Comparison of ENCODE assay signal across 15 cellular contexts in genomic region chr7:55369427-55369826, GRCh38. TPM values are rescaled to one million over a fixed set of nuclear protein-coding genes. Genes with fewer than 3 reads are reported as not detected.
DNase-seq lines count a peak whose midpoint lies in the region; TF ChIP-seq lines count a peak whose summit lies in the region.
"Had no signal": no experiment of that assay in that cellular context is flagged by ENCODE, and none has a peak within 500 bp of the region (broad histone marks: within the 10 kb centered on the region; RNA-seq: fewer than 3 reads in every experiment).

No MANE protein-coding gene starts in this region.

- WGBS in lower leg skin, 2 donors: 54 to 56% methylated on average over 3 of the region's 3 CpGs

- in situ Hi-C loops in brain microvascular endothelial cell (cut with HindIII; ENCODE audit: low pct_ligation_motif_present, low sequenced_read_pairs): no loop called here

- H3K27me3 ChIP-seq in brain microvascular endothelial cell (replicated peaks) (no peaks in the 10 kb centered on the region), BE2C (no peaks in the 10 kb centered on the region; the same call in 1 of the 2 replicates)

- H3K27ac ChIP-seq in brain microvascular endothelial cell: no peak overlapping the region
- H3K27ac ChIP-seq: prostate gland had no signal

- no peak overlapping the region for H3K4me3 ChIP-seq in AG10803 (ENCODE audit: low read length)
- H3K4me3 ChIP-seq in brain microvascular endothelial cell (ENCODE audit: low read depth, low read length): no peak overlapping the region
- H3K4me3 ChIP-seq in BE2C (ENCODE audit: low read depth, low read length): no peak overlapping the region
- H3K4me3 ChIP-seq in lower leg skin (ENCODE audit: low read depth, poor library complexity, severe bottlenecking): no peak overlapping the region
- H3K4me3 ChIP-seq: prostate gland had no signal

- no peaks in the 10 kb centered on the region for H3K9me3 Mint-ChIP-seq in activated naive CD4-positive, alpha-beta T cell treated with anti-CD3 and anti-CD28 coated beads, Interleukin-2, amount 10 ng/mL, durations not matched to agents 7 days and 5 days
- H3K9me3 Mint-ChIP-seq: activated naive CD8-positive, alpha-beta T cell treated with anti-CD3 and anti-CD28 coated beads, Interleukin-2, amount 50 U/mL, for 24 hours; CD4-positive, alpha-beta T cell had no signal

- H3K36me3 Mint-ChIP-seq in activated naive CD4-positive, alpha-beta T cell treated with anti-CD3 and anti-CD28 coated beads, Interleukin-2, amount 10 ng/mL, durations not matched to agents 7 days and 5 days: peaks cover 10% of the 10 kb centered on the region

- H3K4me1 ChIP-seq in BE2C: no peaks in the 10 kb centered on the region
- H3K4me1 ChIP-seq: prostate gland had no signal

- TF ChIP-seq CTCF in AG10803 (conservative IDR thresholded peaks at IDR 0.05; ENCODE audit: low read length): no peak
- no peak for TF ChIP-seq CTCF in brain microvascular endothelial cell (IDR thresholded peaks at IDR 0.05; ENCODE audit: low read depth, low read length, missing control alignments)
- TF ChIP-seq CTCF in BE2C (IDR thresholded peaks at IDR 0.05; ENCODE audit: low read depth, low read length): no peak
- no peak for TF ChIP-seq CTCF in lower leg skin (IDR thresholded peaks at IDR 0.05)

- peaks cover 29% of the 10 kb centered on the region for H3K4me1 Mint-ChIP-seq in activated naive CD4-positive, alpha-beta T cell treated with anti-CD3 and anti-CD28 coated beads, Interleukin-2, amount 10 ng/mL, durations not matched to agents 7 days and 5 days

- TF ChIP-seq POLR2A in lower leg skin (IDR thresholded peaks at IDR 0.05): no peak

- intact Hi-C loops in lower leg skin (cut with DNase I; ENCODE audit: low total_unique reads): no loop called here

- no peak overlapping the region for H3K4me3 Mint-ChIP-seq in activated naive CD4-positive, alpha-beta T cell treated with anti-CD3 and anti-CD28 coated beads, Interleukin-2, amount 10 ng/mL, durations not matched to agents 7 days and 5 days
- H3K4me3 Mint-ChIP-seq: activated naive CD8-positive, alpha-beta T cell treated with anti-CD3 and anti-CD28 coated beads, Interleukin-2, amount 50 U/mL, for 24 hours had no signal

- no peak overlapping the region for H3K27ac Mint-ChIP-seq in activated naive CD4-positive, alpha-beta T cell treated with anti-CD3 and anti-CD28 coated beads, Interleukin-2, amount 10 ng/mL, durations not matched to agents 7 days and 5 days

- peaks cover 5% of the 10 kb centered on the region for H3K27me3 Mint-ChIP-seq in activated naive CD4-positive, alpha-beta T cell treated with anti-CD3 and anti-CD28 coated beads, Interleukin-2, amount 10 ng/mL, durations not matched to agents 7 days and 5 days
- H3K27me3 Mint-ChIP-seq: CD4-positive, alpha-beta T cell had no signal

- DNase-seq in AG10803 (ENCODE audit: low read depth): peak; percentile 96
- peak; percentile 88 for DNase-seq in M059J (ENCODE audit: low read depth)
- peak; percentile 86 for DNase-seq in brain microvascular endothelial cell
- DNase-seq in kidney glomerular epithelial cell (lab: John Stamatoyannopoulos, UW): peak; percentile 21
- DNase-seq in BE2C: no peak
- DNase-seq in lower leg skin (ENCODE audit: low spot score in 2 of 2): no peak
- no peak for DNase-seq in COR-L47 (lab: John Stamatoyannopoulos, UW)
- DNase-seq in activated naive CD4-positive, alpha-beta T cell treated with anti-CD3 and anti-CD28 coated beads, Interleukin-2, amount 10 ng/mL, durations not matched to agents 7 days and 5 days: no peak
- DNase-seq: activated naive CD8-positive, alpha-beta T cell treated with anti-CD3 and anti-CD28 coated beads, Interleukin-2, amount 50 U/mL, for 24 hours; CD4-positive, alpha-beta T cell; NCI-H446 treated with DMSO at 0.1 percent for 48 hours; RPMI8226; stimulated activated CD4-positive, alpha-beta T cell treated with anti-CD3 and anti-CD28 coated beads, Interleukin-4, amount 100 ng/mL, for 24 hours; stimulated activated naive CD4-positive, alpha-beta T cell treated with Interleukin-2 at 50 U/mL for 16 hours had no signal

- H3K9me3 ChIP-seq in BE2C: no peaks in the 10 kb centered on the region
- H3K9me3 ChIP-seq: prostate gland had no signal

- H3K36me3 ChIP-seq in brain microvascular endothelial cell (replicated peaks): no peaks in the 10 kb centered on the region
- no peaks in the 10 kb centered on the region for H3K36me3 ChIP-seq in BE2C
- H3K36me3 ChIP-seq: prostate gland had no signal

- CTCF ChIA-PET in activated naive CD4-positive, alpha-beta T cell treated with anti-CD3 and anti-CD28 coated beads, Interleukin-2, amount 10 ng/mL, durations not matched to agents 7 days and 5 days (lab: Charles Lee): no interaction called here

RNA-seq across cellular contexts. Expression of gene LANCL2, which starts 4.3 kb away (rescaled TPM):
- total RNA-seq in M059J (2014; rRNA removed; shearing (Covaris generic)): 12.7 and 32.8 TPM in 2 replicates
- polyA plus RNA-seq in BE2C (2012; ENCODE audit: insufficient read depth, insufficient read length, low read depth): 15.4 TPM
- 10 to 100 TPM in 2 of 4 donors, 1 to 10 TPM in 2; 7.7 to 13.4 (median 11.4) TPM for total RNA-seq in lower leg skin

Comparison
In these comparisons a context has a peak if more than half of its experiments do, and no peak if none do; other contexts are left out.
1. DNase-seq: peak in AG10803 (single experiment), M059J (single experiment), brain microvascular endothelial cell (single experiment) and kidney glomerular epithelial cell (single experiment); none in BE2C (single experiment), lower leg skin (0 of 2), COR-L47 (single experiment) and activated naive CD4-positive, alpha-beta T cell treated with anti-CD3 and anti-CD28 coated beads, Interleukin-2, amount 10 ng/mL, durations not matched to agents 7 days and 5 days (single experiment).